ENCODE assay signal across 8 cellular contexts in genomic region chr7:75639071-75639892, GRCh38.
DNase-seq lines count a peak whose midpoint lies in the region; ATAC-seq, FAIRE-seq and TF ChIP-seq lines count a peak whose summit lies in the region.

No MANE protein-coding gene starts in this region.

- H3K4me1 ChIP-seq in BLaER1: peaks cover 27% of the 10 kb centered on the region
- peaks cover 4% of the 10 kb centered on the region for H3K4me1 ChIP-seq in GM12878 (ENCODE audit: control insufficient read depth, insufficient read depth, low read length)
- H3K4me1 ChIP-seq in gastrocnemius medialis: peaks cover 16 to 22% of the 10 kb centered on the region in 2 donors

- RAD21 ChIA-PET in GM12878 (lab: Charles Lee; ENCODE audit: unreplicated experiment): no interaction called here

- H3K36me3 ChIP-seq in BLaER1 (peaks cover 7% of the 10 kb centered on the region; the same call in 1 of the 2 replicates), SU-DHL-6 (ENCODE audit: low read length) (no peaks in the 10 kb centered on the region), GM12878 (ENCODE audit: control insufficient read depth in 2 of 2, insufficient read depth in 2 of 2, low read length in 1 of 2) (no peaks in the 10 kb centered on the region), gastrocnemius medialis (no peaks in the 10 kb centered on the region)

- DNase-seq in HFF-Myc (ENCODE audit: extremely low read depth, low read depth): no peak
- no peak for DNase-seq in GM12878 (ENCODE audit: low read depth, low spot score)
- DNase-seq in gastrocnemius medialis: no peak

- in situ Hi-C loops in GM12878 (cut with MboI) (no loop called here), gastrocnemius medialis (cut with MboI; ENCODE audit: low sequenced_read_pairs in 4 of 4) (loop anchor here in 1 of 4 donors (25.0 kb wide), 1 partner anchor 98 kb away; the partner anchor contains the start of gene HIP1)

- H3K9me3 ChIP-seq in BLaER1 (peaks cover 9% of the 10 kb centered on the region), SU-DHL-6 (ENCODE audit: insufficient read depth, low read length) (no peaks in the 10 kb centered on the region), GM12878 (replicated peaks; ENCODE audit: control insufficient read depth, insufficient read depth, low read length) (peaks cover 3% of the 10 kb centered on the region; the same call in 1 of the 3 replicates), iPS-18c (ENCODE audit: control insufficient read depth, insufficient read depth, low read length) (peaks cover 3% of the 10 kb centered on the region), gastrocnemius medialis (no peaks in the 10 kb centered on the region)

- H4K20me1 ChIP-seq in BLaER1: peaks cover 37% of the 10 kb centered on the region
- no peaks in the 10 kb centered on the region for H4K20me1 ChIP-seq in SU-DHL-6 (ENCODE audit: low read depth, low read length)
- H4K20me1 ChIP-seq in GM12878 (ENCODE audit: control insufficient read depth, insufficient read depth): no peaks in the 10 kb centered on the region

- peak overlapping the region; percentile 98 for H3K4me2 ChIP-seq in BLaER1
- peak overlapping the region; percentile 33 for H3K4me2 ChIP-seq in SU-DHL-6 (ENCODE audit: low read depth, low read length, poor library complexity, severe bottlenecking)
- peak overlapping the region; percentile 88 for H3K4me2 ChIP-seq in GM12878 (ENCODE audit: control insufficient read depth, insufficient read depth)

- under 1% methylated on average over 26 of the region's 77 CpGs for WGBS in GM12878 (ENCODE audit: insufficient coverage, insufficient replicate concordance, low lambda C conversion rate, missing lambda C conversion rate)

- H3K27me3 ChIP-seq in BLaER1 (peaks cover 15% of the 10 kb centered on the region; the same call in 1 of the 2 replicates), SU-DHL-6 (ENCODE audit: low read length) (no peaks in the 10 kb centered on the region), GM12878 (replicated peaks in 1 of 2; ENCODE audit: control insufficient read depth in 2 of 2, insufficient read depth in 2 of 2, low read length in 1 of 2) (peaks cover 0 to 1% of the 10 kb centered on the region in 2 experiments; a peak in 1 of 4 replicates), gastrocnemius medialis (no peaks in the 10 kb centered on the region)

- no peak for TF ChIP-seq EP300 in GM12878 (IDR thresholded peaks at IDR 0.05; ENCODE audit: borderline replicate concordance in 1 of 2, control insufficient read depth in 1 of 2, low read depth in 2 of 2, low read length in 2 of 2)

- no peaks in the 10 kb centered on the region for H3F3A ChIP-seq in SU-DHL-6 (ENCODE audit: insufficient read depth)

- no peak for TF ChIP-seq RAD21 in GM12878 (IDR thresholded peaks at IDR 0.05; ENCODE audit: insufficient read depth, low read depth, low read length)

- H3K27ac ChIP-seq in BLaER1: peak overlapping the region; percentile 74
- no peak overlapping the region for H3K27ac ChIP-seq in SU-DHL-6 (ENCODE audit: low read depth, low read length)
- H3K27ac ChIP-seq in GM12878 (ENCODE audit: control insufficient read depth, insufficient read depth): no peak overlapping the region
- H3K27ac ChIP-seq in gastrocnemius medialis: peak overlapping the region; percentile 55 to 78 (median 70)

- no peak for FAIRE-seq in GM12878 (lab: Jason Lieb, UNC)

- ATAC-seq in GM12878: peak; percentile 14
- ATAC-seq in gastrocnemius medialis: peak; percentile 20 to 22
- ATAC-seq in GM21390 (IDR thresholded peaks at IDR 0.05; ENCODE audit: unreplicated experiment): no peak
- no peak for ATAC-seq in GM21381 (IDR thresholded peaks at IDR 0.05; ENCODE audit: unreplicated experiment)

- H3K79me2 ChIP-seq in SU-DHL-6 (ENCODE audit: insufficient read depth, low read length) (no peaks in the 10 kb centered on the region), GM12878 (ENCODE audit: control insufficient read depth, insufficient read depth, low read length) (no peaks in the 10 kb centered on the region)

- POLR2A ChIA-PET in GM12878 (lab: Charles Lee): no interaction called here

- BruUV-seq in GM12878 (replicated peaks; lab: Mats Ljungman, UMichigan): no TSS peak

- H3K9ac ChIP-seq in BLaER1 (peak overlapping the region; percentile 79), SU-DHL-6 (ENCODE audit: low read length) (no peak overlapping the region; the same call in 1 of the 2 replicates), GM12878 (ENCODE audit: control insufficient read depth, insufficient read depth, low read length) (peak overlapping the region; percentile 46; the same call in 1 of the 2 replicates)

- CTCF ChIA-PET in GM12878 (lab: Yijun Ruan, JAX): interaction anchor here (1.0 kb wide), 1 partner anchor 123 kb away, joined by 3 read pairs; no protein-coding TSS in a partner anchor

- no peak overlapping the region for H2AFZ ChIP-seq in SU-DHL-6 (ENCODE audit: low read depth, low read length, severe bottlenecking)
- H2AFZ ChIP-seq in GM12878 (ENCODE audit: control insufficient read depth, low read depth, low read length): peak overlapping the region; percentile 75

- H3K4me3 ChIP-seq in BLaER1 (peak overlapping the region; percentile 78), HFF-Myc (replicated peaks; ENCODE audit: low read depth, low read length) (peak overlapping the region; percentile 60), SU-DHL-6 (ENCODE audit: insufficient read depth, low read length, poor library complexity, severe bottlenecking) (no peak overlapping the region), GM12878 (peak overlapping the region; percentile 71), iPS-18c (ENCODE audit: insufficient read depth, low read depth, low read length) (peak overlapping the region; percentile 97), gastrocnemius medialis (peak overlapping the region; percentile 63 to 79 (median 74))

- intact Hi-C loops in GM12878 (cut with micrococcal nuclease; ENCODE audit: unreplicated experiment): loop anchor here (10.0 kb wide), 1 partner anchor 104 kb away; no protein-coding TSS in a partner anchor
- intact Hi-C loops in gastrocnemius medialis (cut with DNase I; ENCODE audit: low total_unique reads): loop anchor here (5.0 kb wide), 1 partner anchor 107 kb away; no protein-coding TSS in a partner anchor

- TF ChIP-seq CTCF in HFF-Myc (IDR thresholded peaks at IDR 0.05; ENCODE audit: low read depth, low read length, missing control alignments): no peak
- TF ChIP-seq CTCF in SU-DHL-6 (IDR thresholded peaks at IDR 0.05; ENCODE audit: insufficient read depth, low read length, poor library complexity, severe bottlenecking): no peak
- TF ChIP-seq CTCF in GM12878 (IDR thresholded peaks at IDR 0.05 in 2 of 3, conservative IDR thresholded peaks at IDR 0.05 in 1 of 3; ENCODE audit: control insufficient read depth in 2 of 3, extremely low read depth in 1 of 3, insufficient read depth in 1 of 3, low read depth in 3 of 3, low read length in 3 of 3): no peak
- no peak for TF ChIP-seq CTCF in gastrocnemius medialis (IDR thresholded peaks at IDR 0.05 in 4 of 5, conservative IDR thresholded peaks at IDR 0.05 in 1 of 5)

- no peaks in the 10 kb centered on the region for H3K9me2 ChIP-seq in SU-DHL-6 (replicated peaks; ENCODE audit: insufficient read depth, low read length)

- SMC1A ChIA-PET in GM12878 (lab: Charles Lee; ENCODE audit: uncharacterized antibody, unreplicated experiment): no interaction called here

- TF ChIP-seq POLR2A in GM12878 (IDR thresholded peaks at IDR 0.05; ENCODE audit: low read depth, low read length) (peak; percentile 46; the same call in 1 of the 2 replicates), gastrocnemius medialis (IDR thresholded peaks at IDR 0.05) (no peak)

TF ChIP-seq in GM12878, 131 proteins besides CTCF, POLR2A, EP300 and RAD21 (continues in another document):
- TF ChIP-seq MTA2 (IDR thresholded peaks at IDR 0.05; ENCODE audit: low read depth): peak; percentile 40; the same call in 1 of the 2 replicates
- TF ChIP-seq RUNX3 (IDR thresholded peaks at IDR 0.05; ENCODE audit: low read length): no peak
- no peak for TF ChIP-seq KAT2A (conservative IDR thresholded peaks at IDR 0.05; ENCODE audit: control insufficient read depth, low read depth, low read length)
- peak; percentile 85 for TF ChIP-seq MEF2B (IDR thresholded peaks at IDR 0.05; ENCODE audit: partially characterized antibody, poor library complexity, severe bottlenecking)
- no peak for TF ChIP-seq KLF5 (IDR thresholded peaks at IDR 0.05; ENCODE audit: partially characterized antibody)
- 0 out of 2 replicates have a peak, but pooled peaks have one; percentile 7 for TF ChIP-seq PKNOX1 (IDR thresholded peaks at IDR 0.05)
- TF ChIP-seq NBN (IDR thresholded peaks at IDR 0.05): peak; percentile 63; the same call in 1 of the 2 replicates
- TF ChIP-seq EGR1 (IDR thresholded peaks at IDR 0.05; ENCODE audit: borderline replicate concordance in 1 of 2, low read depth in 2 of 2, low read length in 2 of 2): peak in 1 of 2 experiments; percentile 54; a peak in 1 of 3 replicates
- TF ChIP-seq DPF2 (IDR thresholded peaks at IDR 0.05): 0 out of 2 replicates have a peak, but pooled peaks have one; percentile 42
- peak; percentile 88 for TF ChIP-seq IKZF1 (conservative IDR thresholded peaks at IDR 0.05)
- peak; percentile 73 for TF ChIP-seq PAX5 (IDR thresholded peaks at IDR 0.05; ENCODE audit: borderline replicate concordance, low read depth, low read length)
- no peak for TF ChIP-seq ZNF384 (IDR thresholded peaks at IDR 0.05; ENCODE audit: borderline replicate concordance, low read depth, low read length)
- TF ChIP-seq EED (IDR thresholded peaks at IDR 0.05; ENCODE audit: low read depth): peak; percentile 52; the same call in 1 of the 2 replicates

Comparison
In these comparisons a context has a peak if more than half of its experiments do, and no peak if none do; other contexts are left out.
1. H3K27ac ChIP-seq: peak in BLaER1 (single experiment) and gastrocnemius medialis (4 of 4); none in SU-DHL-6 (single experiment) and GM12878 (single experiment).
2. H3K4me2 ChIP-seq: peak in every context shown above with its lines; median percentile 98 in BLaER1; 88 in GM12878; 33 in SU-DHL-6.
3. ATAC-seq: peak in GM12878 (single experiment) and gastrocnemius medialis (2 of 2); none in GM21390 (single experiment) and GM21381 (single experiment).